ENCODE assay signal across 22 cellular contexts in the genomic region with DNA sequence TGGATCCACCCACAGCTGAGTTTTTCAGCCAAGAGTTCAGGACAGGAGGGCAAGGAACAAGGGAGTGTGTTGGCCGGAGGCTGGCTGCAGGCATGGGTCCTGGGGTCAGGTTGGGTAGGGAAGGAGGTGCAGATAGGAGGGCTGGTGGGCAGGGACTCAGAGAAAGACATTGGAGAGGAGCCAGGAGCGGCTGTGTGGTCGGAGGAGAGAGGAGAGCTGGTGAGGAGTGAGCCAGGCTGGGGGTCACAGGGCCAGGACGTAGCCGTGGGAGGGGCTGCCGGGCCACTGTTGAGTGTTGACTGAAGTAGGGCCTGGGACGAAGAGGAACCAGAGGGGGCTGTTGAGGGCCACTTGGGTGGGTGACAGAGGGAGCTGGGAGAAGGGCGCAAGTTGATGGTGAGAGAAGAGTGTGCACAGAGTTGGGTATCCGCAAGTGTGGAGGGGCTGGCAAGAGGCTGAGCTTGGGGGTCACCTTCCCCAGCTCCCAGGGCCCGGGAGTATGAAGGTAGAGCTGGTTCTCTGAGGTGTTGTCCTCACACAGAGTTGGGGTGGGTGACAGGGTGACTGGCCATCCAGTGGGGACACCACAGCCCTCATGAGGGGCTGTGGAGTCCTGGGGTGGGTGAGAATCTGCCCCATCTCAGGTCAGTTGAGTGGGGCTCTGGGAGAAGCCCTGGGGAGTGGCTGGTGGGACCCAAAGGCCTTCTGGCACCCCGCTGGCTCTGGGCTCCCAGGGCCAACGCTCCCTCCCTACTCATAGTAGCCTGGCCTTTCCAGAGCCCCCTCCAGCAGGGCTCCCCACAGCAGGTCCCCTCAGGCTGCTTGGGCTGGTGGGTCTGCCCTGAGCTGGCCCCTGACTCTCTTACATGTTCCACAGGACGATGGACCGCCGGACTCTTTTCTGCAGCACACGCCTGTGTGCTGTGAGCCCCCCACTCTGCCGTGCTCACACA. TPM values are rescaled to one million over a fixed set of nuclear protein-coding genes. Genes with fewer than 3 reads are reported as not detected.
"Had no signal": no experiment of that assay in that cellular context is flagged by ENCODE, and none has a peak within 500 bp of the region (broad histone marks: within the 10 kb centered on the region; RNA-seq: fewer than 3 reads in every experiment).

No MANE protein-coding gene starts in this region.

- H3K27me3 Mint-ChIP-seq: activated CD4-positive, alpha-beta memory T cell treated with anti-CD3 and anti-CD28 coated beads for 36 hours; activated CD4-positive, alpha-beta T cell treated with anti-CD3 and anti-CD28 coated beads for 36 hours; activated CD8-positive, alpha-beta memory T cell treated with anti-CD3 and anti-CD28 coated beads, Interleukin-2, amount 10 ng/mL, durations not matched to agents 7 days and 5 days had no signal

- H3K27ac ChIP-seq: ascending aorta, dorsolateral prefrontal cortex, ovary, sigmoid colon, tibial artery, VCaP had no signal

- H3K9me3 ChIP-seq: ascending aorta, ovary, sigmoid colon, tibial artery had no signal

- H3K4me1 ChIP-seq: ascending aorta, tibial artery had no signal

- H3K36me3 Mint-ChIP-seq: activated CD4-positive, alpha-beta memory T cell treated with anti-CD3 and anti-CD28 coated beads for 36 hours; activated CD8-positive, alpha-beta memory T cell treated with anti-CD3 and anti-CD28 coated beads, Interleukin-2, amount 10 ng/mL, durations not matched to agents 7 days and 5 days; activated naive CD4-positive, alpha-beta T cell treated with anti-CD3 and anti-CD28 coated beads, Interleukin-2, amount 10 ng/mL, durations not matched to agents 7 days and 5 days had no signal

- H3K27ac Mint-ChIP-seq: activated CD4-positive, alpha-beta memory T cell treated with anti-CD3 and anti-CD28 coated beads for 36 hours; activated CD4-positive, alpha-beta T cell treated with anti-CD3 and anti-CD28 coated beads for 36 hours; activated CD8-positive, alpha-beta memory T cell treated with anti-CD3 and anti-CD28 coated beads, Interleukin-2, amount 10 ng/mL, durations not matched to agents 7 days and 5 days; activated naive CD4-positive, alpha-beta T cell treated with anti-CD3 and anti-CD28 coated beads, Interleukin-2, amount 10 ng/mL, durations not matched to agents 7 days and 5 days; activated T-helper 2 cell treated with anti-CD3 and anti-CD28 coated beads, Interferon-gamma antibody, Interleukin-2, Interleukin-4, amounts not matched to agents 10 μg/mL and 5 μg/mL and 100 μg/mL, durations not matched to agents 14 hours and 24 hours and 36 hours had no signal

- H3K27me3 ChIP-seq: ascending aorta, dorsolateral prefrontal cortex, ovary, sigmoid colon, tibial artery had no signal

- H3K4me1 Mint-ChIP-seq: activated CD4-positive, alpha-beta T cell treated with anti-CD3 and anti-CD28 coated beads for 36 hours; activated CD8-positive, alpha-beta memory T cell treated with anti-CD3 and anti-CD28 coated beads, Interleukin-2, amount 10 ng/mL, durations not matched to agents 7 days and 5 days; activated naive CD4-positive, alpha-beta T cell treated with anti-CD3 and anti-CD28 coated beads, Interleukin-2, amount 10 ng/mL, durations not matched to agents 7 days and 5 days had no signal

- H3K4me3 ChIP-seq: ascending aorta, dorsolateral prefrontal cortex, ovary, sigmoid colon, tibial artery had no signal

- DNase-seq: activated CD4-positive, alpha-beta memory T cell treated with anti-CD3 and anti-CD28 coated beads for 36 hours; activated CD4-positive, alpha-beta T cell treated with anti-CD3 and anti-CD28 coated beads for 36 hours; activated CD8-positive, alpha-beta memory T cell treated with anti-CD3 and anti-CD28 coated beads, Interleukin-2, amount 10 ng/mL, durations not matched to agents 7 days and 5 days; activated naive CD4-positive, alpha-beta T cell treated with anti-CD3 and anti-CD28 coated beads, Interleukin-2, amount 10 ng/mL, durations not matched to agents 7 days and 5 days; activated T-cell treated with anti-CD3 and anti-CD28 coated beads, Interleukin-2, amount 50 U/mL, for 1 hour; dorsolateral prefrontal cortex; hippocampal formation; mesendoderm; ovary; sigmoid colon; stimulated activated CD4-positive, alpha-beta T cell treated with anti-CD3 and anti-CD28 coated beads, Interleukin-1b, Interleukin-23, amount 100 ng/mL, for 48 hours; T-helper 1 cell; tibial artery had no signal

- FAIRE-seq: bronchial epithelial cell, endometrium had no signal

- ATAC-seq: activated CD8-positive, alpha-beta memory T cell treated with anti-CD3 and anti-CD28 coated beads, Interleukin-2, amount 10 ng/mL, durations not matched to agents 7 days and 5 days had no signal

- H3K9me3 Mint-ChIP-seq: activated CD4-positive, alpha-beta memory T cell treated with anti-CD3 and anti-CD28 coated beads for 36 hours; activated naive CD4-positive, alpha-beta T cell treated with anti-CD3 and anti-CD28 coated beads, Interleukin-2, amount 10 ng/mL, durations not matched to agents 7 days and 5 days; activated T-helper 2 cell treated with anti-CD3 and anti-CD28 coated beads, Interferon-gamma antibody, Interleukin-2, Interleukin-4, amounts not matched to agents 10 μg/mL and 5 μg/mL and 100 μg/mL, durations not matched to agents 14 hours and 24 hours and 36 hours; nephron had no signal

- H3K4me3 Mint-ChIP-seq: activated CD4-positive, alpha-beta memory T cell treated with anti-CD3 and anti-CD28 coated beads for 36 hours; activated CD4-positive, alpha-beta T cell treated with anti-CD3 and anti-CD28 coated beads for 36 hours; activated CD8-positive, alpha-beta memory T cell treated with anti-CD3 and anti-CD28 coated beads, Interleukin-2, amount 10 ng/mL, durations not matched to agents 7 days and 5 days; activated naive CD4-positive, alpha-beta T cell treated with anti-CD3 and anti-CD28 coated beads, Interleukin-2, amount 10 ng/mL, durations not matched to agents 7 days and 5 days had no signal

RNA-seq across cellular contexts. Expression of gene PODN, which starts 21.9 kb away (rescaled TPM):
- total RNA-seq: activated CD4-positive, alpha-beta memory T cell treated with anti-CD3 and anti-CD28 coated beads for 36 hours; activated CD4-positive, alpha-beta T cell treated with anti-CD3 and anti-CD28 coated beads for 36 hours; activated CD8-positive, alpha-beta memory T cell treated with anti-CD3 and anti-CD28 coated beads, Interleukin-2, amount 10 ng/mL, durations not matched to agents 7 days and 5 days; activated T-helper 2 cell treated with anti-CD3 and anti-CD28 coated beads, Interferon-gamma antibody, Interleukin-2, Interleukin-4, amounts not matched to agents 10 μg/mL and 5 μg/mL and 100 μg/mL, durations not matched to agents 14 hours and 24 hours and 36 hours; kidney epithelial cell had no signal

RNA-seq across cellular contexts. Expression of gene SLC1A7, which starts 58.5 kb away (rescaled TPM):
- total RNA-seq: activated CD4-positive, alpha-beta memory T cell treated with anti-CD3 and anti-CD28 coated beads for 36 hours; activated CD4-positive, alpha-beta T cell treated with anti-CD3 and anti-CD28 coated beads for 36 hours; activated CD8-positive, alpha-beta memory T cell treated with anti-CD3 and anti-CD28 coated beads, Interleukin-2, amount 10 ng/mL, durations not matched to agents 7 days and 5 days; activated T-helper 2 cell treated with anti-CD3 and anti-CD28 coated beads, Interferon-gamma antibody, Interleukin-2, Interleukin-4, amounts not matched to agents 10 μg/mL and 5 μg/mL and 100 μg/mL, durations not matched to agents 14 hours and 24 hours and 36 hours; ascending aorta; bronchial epithelial cell; esophagus mucosa; kidney epithelial cell; pulmonary artery endothelial cell had no signal
